ENCODE assay signal across 17 cellular contexts in the genomic region with DNA sequence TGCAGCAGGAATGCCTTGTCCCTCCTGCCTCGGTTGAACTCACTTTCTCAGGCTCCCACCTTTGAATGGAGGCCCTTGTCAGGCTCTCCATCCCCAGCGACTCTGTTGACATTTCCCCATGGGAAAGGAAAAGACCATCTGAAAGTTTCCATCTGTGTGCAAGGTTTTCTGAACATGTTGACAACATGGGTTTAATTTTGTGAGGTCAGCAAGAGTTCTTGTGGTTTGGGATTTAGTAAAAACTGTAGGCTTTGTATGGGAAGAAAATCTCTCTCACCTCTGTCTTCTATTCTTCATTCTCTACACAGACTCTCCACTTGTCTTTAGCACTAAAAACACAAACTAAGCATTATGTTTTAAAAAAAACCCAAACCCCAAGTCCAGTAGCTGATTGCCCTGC.
"Had no signal": no experiment of that assay in that cellular context is flagged by ENCODE, and none has a peak within 500 bp of the region (broad histone marks: within the 10 kb centered on the region; RNA-seq: fewer than 3 reads in every experiment).

No MANE protein-coding gene starts in this region.

- ATAC-seq: activated CD4-positive, CD25-positive, alpha-beta regulatory T cell treated with anti-CD3 and anti-CD28 coated beads, Interleukin-2, amount 50 U/mL, for 24 hours; activated T-cell treated with anti-CD3 and anti-CD28 coated beads, Interleukin-2, amount 50 U/mL, for 4 hours; left colon; pancreas; SK-N-SH treated with all-trans-retinoic acid at 6 μM for 48 hours had no signal

- H3K9me3 Mint-ChIP-seq: activated naive CD8-positive, alpha-beta T cell treated with anti-CD3 and anti-CD28 coated beads, Interleukin-2, amount 10 ng/mL, durations not matched to agents 7 days and 5 days; activated T-cell treated with anti-CD3 and anti-CD28 coated beads, Interleukin-2, amount 50 U/mL, for 4 hours; immature natural killer cell; stimulated activated naive CD8-positive, alpha-beta T cell treated with anti-CD3 and anti-CD28 coated beads, Interleukin-15, amount 100 ng/mL, for 72 hours; T-helper 1 cell treated with Interleukin-12 subunit alpha and Interleukin-12 subunit beta and Interleukin-4 antibody, amounts not matched to agents 30 μg/mL and 1 μg/mL, for 36 hours had no signal

- H3K27me3 Mint-ChIP-seq: activated naive CD8-positive, alpha-beta T cell treated with anti-CD3 and anti-CD28 coated beads, Interleukin-2, amount 10 ng/mL, durations not matched to agents 7 days and 5 days; stimulated activated naive CD8-positive, alpha-beta T cell treated with anti-CD3 and anti-CD28 coated beads, Interleukin-15, amount 100 ng/mL, for 72 hours had no signal

- H3K4me1 ChIP-seq: ascending aorta, pancreas, vagina had no signal

- H3K36me3 Mint-ChIP-seq: activated naive CD8-positive, alpha-beta T cell treated with anti-CD3 and anti-CD28 coated beads, Interleukin-2, amount 10 ng/mL, durations not matched to agents 7 days and 5 days; immature natural killer cell had no signal

- H3K9me3 ChIP-seq: ascending aorta, pancreas, tibial nerve, vagina had no signal

- H3K27me3 ChIP-seq: ascending aorta, pancreas, tibial nerve, vagina had no signal

- H3K27ac ChIP-seq: ascending aorta, pancreas, tibial nerve, vagina had no signal

- H3K4me3 ChIP-seq: ascending aorta, pancreas, tibial nerve, vagina had no signal

- H3K27ac Mint-ChIP-seq: activated naive CD8-positive, alpha-beta T cell treated with anti-CD3 and anti-CD28 coated beads, Interleukin-2, amount 10 ng/mL, durations not matched to agents 7 days and 5 days; T-helper 1 cell treated with Interleukin-12 subunit alpha and Interleukin-12 subunit beta and Interleukin-4 antibody, amounts not matched to agents 30 μg/mL and 1 μg/mL, for 36 hours had no signal

- H3K4me3 Mint-ChIP-seq: activated naive CD8-positive, alpha-beta T cell treated with anti-CD3 and anti-CD28 coated beads, Interleukin-2, amount 10 ng/mL, durations not matched to agents 7 days and 5 days; activated T-cell treated with anti-CD3 and anti-CD28 coated beads, Interleukin-2, amount 50 U/mL, for 4 hours; immature natural killer cell; stimulated activated naive CD8-positive, alpha-beta T cell treated with anti-CD3 and anti-CD28 coated beads, Interleukin-15, amount 100 ng/mL, for 72 hours; T-helper 1 cell treated with Interleukin-12 subunit alpha and Interleukin-12 subunit beta and Interleukin-4 antibody, amounts not matched to agents 30 μg/mL and 1 μg/mL, for 36 hours had no signal

- H3K36me3 ChIP-seq: ascending aorta, pancreas, tibial nerve, vagina had no signal

- DNase-seq: activated gamma-delta T cell treated with Interleukin-2 at 50 U/mL for 16 hours; activated naive CD8-positive, alpha-beta T cell treated with anti-CD3 and anti-CD28 coated beads, Interleukin-2, amount 10 ng/mL, durations not matched to agents 7 days and 5 days; activated T-cell treated with anti-CD3 and anti-CD28 coated beads, Interleukin-2, amount 50 U/mL, for 4 hours; caudate nucleus; cortex of kidney; effector memory CD4-positive, alpha-beta T cell; immature natural killer cell; left colon; pancreas; stimulated activated CD4-positive, alpha-beta T cell treated with anti-CD3 and anti-CD28 coated beads, Interleukin-12 subunit alpha, Interleukin-12 subunit beta, amount 100 ng/mL, for 4 hours; stimulated activated naive CD8-positive, alpha-beta T cell treated with anti-CD3 and anti-CD28 coated beads, Interleukin-15, amount 100 ng/mL, for 72 hours had no signal
